ENCODE assay signal across 1 cellular context in the genomic region with DNA sequence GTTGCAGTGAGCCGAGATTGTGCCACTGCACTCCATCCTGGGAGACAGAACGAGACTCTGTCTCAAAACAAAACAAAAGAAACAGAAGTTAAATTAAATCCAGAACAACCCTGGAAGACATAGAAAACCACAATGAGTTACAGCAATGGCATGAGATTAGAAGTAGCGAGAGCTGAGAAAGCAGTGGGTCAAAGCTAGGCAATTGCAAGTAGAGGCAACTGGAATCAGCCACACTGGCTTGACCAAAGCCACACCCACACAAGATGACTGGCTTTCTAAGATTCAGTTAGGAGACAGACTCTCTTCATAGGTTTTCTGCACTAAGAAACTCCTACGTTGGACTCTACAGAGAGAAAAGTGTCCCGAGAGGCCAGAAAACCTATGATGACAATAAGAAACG.
TF ChIP-seq lines count a peak whose summit lies in the region.

No MANE protein-coding gene starts in this region.

TF ChIP-seq in H1, 55 proteins besides CTCF, POLR2A, EP300 and RAD21:
- TF ChIP-seq POU5F1 (IDR thresholded peaks at IDR 0.05; ENCODE audit: low read depth, low read length): no peak
- TF ChIP-seq, protein P1, sequence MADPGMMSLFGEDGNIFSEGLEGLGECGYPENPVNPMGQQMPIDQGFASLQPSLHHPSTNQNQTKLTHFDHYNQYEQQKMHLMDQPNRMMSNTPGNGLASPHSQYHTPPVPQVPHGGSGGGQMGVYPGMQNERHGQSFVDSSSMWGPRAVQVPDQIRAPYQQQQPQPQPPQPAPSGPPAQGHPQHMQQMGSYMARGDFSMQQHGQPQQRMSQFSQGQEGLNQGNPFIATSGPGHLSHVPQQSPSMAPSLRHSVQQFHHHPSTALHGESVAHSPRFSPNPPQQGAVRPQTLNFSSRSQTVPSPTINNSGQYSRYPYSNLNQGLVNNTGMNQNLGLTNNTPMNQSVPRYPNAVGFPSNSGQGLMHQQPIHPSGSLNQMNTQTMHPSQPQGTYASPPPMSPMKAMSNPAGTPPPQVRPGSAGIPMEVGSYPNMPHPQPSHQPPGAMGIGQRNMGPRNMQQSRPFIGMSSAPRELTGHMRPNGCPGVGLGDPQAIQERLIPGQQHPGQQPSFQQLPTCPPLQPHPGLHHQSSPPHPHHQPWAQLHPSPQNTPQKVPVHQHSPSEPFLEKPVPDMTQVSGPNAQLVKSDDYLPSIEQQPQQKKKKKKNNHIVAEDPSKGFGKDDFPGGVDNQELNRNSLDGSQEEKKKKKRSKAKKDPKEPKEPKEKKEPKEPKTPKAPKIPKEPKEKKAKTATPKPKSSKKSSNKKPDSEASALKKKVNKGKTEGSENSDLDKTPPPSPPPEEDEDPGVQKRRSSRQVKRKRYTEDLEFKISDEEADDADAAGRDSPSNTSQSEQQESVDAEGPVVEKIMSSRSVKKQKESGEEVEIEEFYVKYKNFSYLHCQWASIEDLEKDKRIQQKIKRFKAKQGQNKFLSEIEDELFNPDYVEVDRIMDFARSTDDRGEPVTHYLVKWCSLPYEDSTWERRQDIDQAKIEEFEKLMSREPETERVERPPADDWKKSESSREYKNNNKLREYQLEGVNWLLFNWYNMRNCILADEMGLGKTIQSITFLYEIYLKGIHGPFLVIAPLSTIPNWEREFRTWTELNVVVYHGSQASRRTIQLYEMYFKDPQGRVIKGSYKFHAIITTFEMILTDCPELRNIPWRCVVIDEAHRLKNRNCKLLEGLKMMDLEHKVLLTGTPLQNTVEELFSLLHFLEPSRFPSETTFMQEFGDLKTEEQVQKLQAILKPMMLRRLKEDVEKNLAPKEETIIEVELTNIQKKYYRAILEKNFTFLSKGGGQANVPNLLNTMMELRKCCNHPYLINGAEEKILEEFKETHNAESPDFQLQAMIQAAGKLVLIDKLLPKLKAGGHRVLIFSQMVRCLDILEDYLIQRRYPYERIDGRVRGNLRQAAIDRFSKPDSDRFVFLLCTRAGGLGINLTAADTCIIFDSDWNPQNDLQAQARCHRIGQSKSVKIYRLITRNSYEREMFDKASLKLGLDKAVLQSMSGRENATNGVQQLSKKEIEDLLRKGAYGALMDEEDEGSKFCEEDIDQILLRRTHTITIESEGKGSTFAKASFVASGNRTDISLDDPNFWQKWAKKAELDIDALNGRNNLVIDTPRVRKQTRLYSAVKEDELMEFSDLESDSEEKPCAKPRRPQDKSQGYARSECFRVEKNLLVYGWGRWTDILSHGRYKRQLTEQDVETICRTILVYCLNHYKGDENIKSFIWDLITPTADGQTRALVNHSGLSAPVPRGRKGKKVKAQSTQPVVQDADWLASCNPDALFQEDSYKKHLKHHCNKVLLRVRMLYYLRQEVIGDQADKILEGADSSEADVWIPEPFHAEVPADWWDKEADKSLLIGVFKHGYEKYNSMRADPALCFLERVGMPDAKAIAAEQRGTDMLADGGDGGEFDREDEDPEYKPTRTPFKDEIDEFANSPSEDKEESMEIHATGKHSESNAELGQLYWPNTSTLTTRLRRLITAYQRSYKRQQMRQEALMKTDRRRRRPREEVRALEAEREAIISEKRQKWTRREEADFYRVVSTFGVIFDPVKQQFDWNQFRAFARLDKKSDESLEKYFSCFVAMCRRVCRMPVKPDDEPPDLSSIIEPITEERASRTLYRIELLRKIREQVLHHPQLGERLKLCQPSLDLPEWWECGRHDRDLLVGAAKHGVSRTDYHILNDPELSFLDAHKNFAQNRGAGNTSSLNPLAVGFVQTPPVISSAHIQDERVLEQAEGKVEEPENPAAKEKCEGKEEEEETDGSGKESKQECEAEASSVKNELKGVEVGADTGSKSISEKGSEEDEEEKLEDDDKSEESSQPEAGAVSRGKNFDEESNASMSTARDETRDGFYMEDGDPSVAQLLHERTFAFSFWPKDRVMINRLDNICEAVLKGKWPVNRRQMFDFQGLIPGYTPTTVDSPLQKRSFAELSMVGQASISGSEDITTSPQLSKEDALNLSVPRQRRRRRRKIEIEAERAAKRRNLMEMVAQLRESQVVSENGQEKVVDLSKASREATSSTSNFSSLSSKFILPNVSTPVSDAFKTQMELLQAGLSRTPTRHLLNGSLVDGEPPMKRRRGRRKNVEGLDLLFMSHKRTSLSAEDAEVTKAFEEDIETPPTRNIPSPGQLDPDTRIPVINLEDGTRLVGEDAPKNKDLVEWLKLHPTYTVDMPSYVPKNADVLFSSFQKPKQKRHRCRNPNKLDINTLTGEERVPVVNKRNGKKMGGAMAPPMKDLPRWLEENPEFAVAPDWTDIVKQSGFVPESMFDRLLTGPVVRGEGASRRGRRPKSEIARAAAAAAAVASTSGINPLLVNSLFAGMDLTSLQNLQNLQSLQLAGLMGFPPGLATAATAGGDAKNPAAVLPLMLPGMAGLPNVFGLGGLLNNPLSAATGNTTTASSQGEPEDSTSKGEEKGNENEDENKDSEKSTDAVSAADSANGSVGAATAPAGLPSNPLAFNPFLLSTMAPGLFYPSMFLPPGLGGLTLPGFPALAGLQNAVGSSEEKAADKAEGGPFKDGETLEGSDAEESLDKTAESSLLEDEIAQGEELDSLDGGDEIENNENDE (IDR thresholded peaks at IDR 0.05; ENCODE audit: insufficient replicate concordance, low read length): no peak
- TF ChIP-seq, protein P2, sequence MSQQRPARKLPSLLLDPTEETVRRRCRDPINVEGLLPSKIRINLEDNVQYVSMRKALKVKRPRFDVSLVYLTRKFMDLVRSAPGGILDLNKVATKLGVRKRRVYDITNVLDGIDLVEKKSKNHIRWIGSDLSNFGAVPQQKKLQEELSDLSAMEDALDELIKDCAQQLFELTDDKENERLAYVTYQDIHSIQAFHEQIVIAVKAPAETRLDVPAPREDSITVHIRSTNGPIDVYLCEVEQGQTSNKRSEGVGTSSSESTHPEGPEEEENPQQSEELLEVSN (IDR thresholded peaks at IDR 0.05): no peak
- no peak for TF ChIP-seq TCF12 (IDR thresholded peaks at IDR 0.05; ENCODE audit: low read depth, low read length)
- no peak for TF ChIP-seq CREB1 (IDR thresholded peaks at IDR 0.05)
- no peak for TF ChIP-seq YY1 (IDR thresholded peaks at IDR 0.05; ENCODE audit: low read depth, low read length)
- TF ChIP-seq, protein P3, sequence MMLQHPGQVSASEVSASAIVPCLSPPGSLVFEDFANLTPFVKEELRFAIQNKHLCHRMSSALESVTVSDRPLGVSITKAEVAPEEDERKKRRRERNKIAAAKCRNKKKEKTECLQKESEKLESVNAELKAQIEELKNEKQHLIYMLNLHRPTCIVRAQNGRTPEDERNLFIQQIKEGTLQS (IDR thresholded peaks at IDR 0.05; ENCODE audit: insufficient read depth, low read depth, low read length): no peak
- no peak for TF ChIP-seq SAP30 (IDR thresholded peaks at IDR 0.05; ENCODE audit: insufficient read depth, insufficient replicate concordance, low read length)
- TF ChIP-seq JUND (IDR thresholded peaks at IDR 0.05; ENCODE audit: low read length): no peak
- TF ChIP-seq SP4 (IDR thresholded peaks at IDR 0.05; ENCODE audit: low read length): no peak
- TF ChIP-seq KDM4A (IDR thresholded peaks at IDR 0.05; ENCODE audit: low read depth, low read length, severe bottlenecking): no peak
- no peak for TF ChIP-seq RBBP5 (IDR thresholded peaks at IDR 0.05; ENCODE audit: borderline replicate concordance, low read depth, low read length)
- TF ChIP-seq RNF2 (IDR thresholded peaks at IDR 0.05; ENCODE audit: borderline replicate concordance, low read depth, low read length, missing control alignments, poor library complexity, severe bottlenecking): no peak
- no peak for TF ChIP-seq RXRA (IDR thresholded peaks at IDR 0.05; ENCODE audit: insufficient read depth, low read depth, low read length)
- no peak for TF ChIP-seq CBX5 (IDR thresholded peaks at IDR 0.05; ENCODE audit: low read depth, low read length)
- no peak for TF ChIP-seq CHD2 (IDR thresholded peaks at IDR 0.05; ENCODE audit: low read length)
- TF ChIP-seq ZNF274 (IDR thresholded peaks at IDR 0.05; ENCODE audit: borderline replicate concordance, extremely low read depth, low read length): no peak
- no peak for TF ChIP-seq MAFK (IDR thresholded peaks at IDR 0.05; ENCODE audit: low read depth, low read length)
- no peak for TF ChIP-seq SRF (IDR thresholded peaks at IDR 0.05; ENCODE audit: low read depth, low read length)
- TF ChIP-seq KDM5A (IDR thresholded peaks at IDR 0.05; ENCODE audit: low read length): no peak
TF ChIP-seq in H1: peak in this region for 0.
